Comparison of ENCODE assay signal across 13 cellular contexts in the genomic region with DNA sequence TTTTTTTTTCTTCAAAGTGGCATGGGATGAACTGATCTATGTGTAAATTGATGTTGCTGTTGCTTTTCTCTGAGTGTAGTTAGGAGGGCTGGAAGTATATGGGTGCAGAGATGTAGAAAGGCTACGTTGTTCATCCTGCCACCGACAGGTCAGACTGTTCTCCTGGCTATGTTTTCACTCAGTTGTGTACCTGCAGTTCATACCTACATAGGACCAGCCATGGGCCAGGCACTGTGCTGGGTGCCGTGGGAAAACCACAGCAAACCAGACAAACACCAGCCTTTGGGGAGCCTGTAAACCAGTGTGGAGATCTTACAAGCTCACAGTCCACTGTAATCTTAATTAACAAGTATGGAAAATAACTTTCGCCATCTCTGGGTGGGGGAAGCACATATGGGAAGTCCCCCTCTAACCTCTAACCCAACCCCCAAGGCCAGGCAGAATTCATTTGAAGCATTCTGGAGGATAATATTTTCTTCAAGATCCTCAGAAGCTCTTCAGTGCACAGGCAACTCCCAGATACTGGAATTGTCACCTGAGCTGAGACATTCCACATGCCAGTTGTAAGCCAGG. TPM values are rescaled to one million over a fixed set of nuclear protein-coding genes. Genes with fewer than 3 reads are reported as not detected.
DNase-seq lines count a peak whose midpoint lies in the region; ATAC-seq and TF ChIP-seq lines count a peak whose summit lies in the region.
"Had no signal": no experiment of that assay in that cellular context is flagged by ENCODE, and none has a peak within 500 bp of the region (broad histone marks: within the 10 kb centered on the region; RNA-seq: fewer than 3 reads in every experiment).

No MANE protein-coding gene starts in this region.

- no peaks in the 10 kb centered on the region for H3K9me3 ChIP-seq in CD4-positive, alpha-beta T cell (ENCODE audit: control insufficient read depth, low read length)
- H3K9me3 ChIP-seq in vagina (no peaks in the 10 kb centered on the region), OCI-LY7 (ENCODE audit: low read length) (no peaks in the 10 kb centered on the region)
- H3K9me3 ChIP-seq: SJCRH30 had no signal

- peaks cover 96% of the 10 kb centered on the region for H3K4me1 Mint-ChIP-seq in CD4-positive, alpha-beta T cell (ENCODE audit: low read depth)
- peaks cover 98% of the 10 kb centered on the region for H3K4me1 Mint-ChIP-seq in activated CD4-positive, alpha-beta memory T cell treated with anti-CD3 and anti-CD28 coated beads for 36 hours (ENCODE audit: low read depth)
- H3K4me1 Mint-ChIP-seq in immature natural killer cell, result peaks cover 92 to 99% of the 10 kb centered on the region in 2 donors

- POLR2A ChIA-PET in CD4-positive, alpha-beta T cell (lab: Charles Lee), result interaction anchor here (1.0 to 8.7 kb wide), 6 partner anchors 11 to 74 kb away, joined by 3 to 69 read pairs (median 20); no protein-coding TSS in a partner anchor
- POLR2A ChIA-PET in activated CD4-positive, alpha-beta memory T cell treated with anti-CD3 and anti-CD28 coated beads for 36 hours (lab: Charles Lee), result interaction anchor here (1.3 to 6.4 kb wide), 3 partner anchors 8 to 12 kb away, joined by 3 to 91 read pairs (median 12); no protein-coding TSS in a partner anchor
- POLR2A ChIA-PET in OCI-LY7 (lab: Charles Lee), result interaction anchor here (0.7 to 2.0 kb wide), 3 partner anchors 12 to 158 kb away, joined by 3 to 5 read pairs (median 4); no protein-coding TSS in a partner anchor

- H3K9me2 ChIP-seq in OCI-LY7 (ENCODE audit: insufficient read depth, low read length), result no peaks in the 10 kb centered on the region

- no peak overlapping the region for H3K4me2 ChIP-seq in OCI-LY7 (ENCODE audit: low read length)

- peak overlapping the region; percentile 77 for H3K4me3 Mint-ChIP-seq in CD4-positive, alpha-beta T cell
- H3K4me3 Mint-ChIP-seq in activated CD4-positive, alpha-beta memory T cell treated with anti-CD3 and anti-CD28 coated beads for 36 hours, result peak overlapping the region; percentile 55
- peak overlapping the region in 3 of 5 donors; percentile 12 to 33 (median 18) for H3K4me3 Mint-ChIP-seq in immature natural killer cell

- no peak for DNase-seq in CD4-positive, alpha-beta T cell
- no peak for DNase-seq in activated CD4-positive, alpha-beta memory T cell treated with anti-CD3 and anti-CD28 coated beads for 36 hours
- DNase-seq in immature natural killer cell (no peak), germinal center (ENCODE audit: low spot score) (no peak), vagina (ENCODE audit: extremely low spot score in 2 of 2) (no peak), OCI-LY7 (ENCODE audit: low spot score) (no peak)
- DNase-seq: activated gamma-delta T cell; DND-41; H7; SJCRH30; stimulated activated CD4-positive, alpha-beta T cell treated with anti-CD3 and anti-CD28 coated beads, Interleukin-2, amount 100 ng/mL, for 24 hours had no signal

- no peaks in the 10 kb centered on the region for H3K27me3 ChIP-seq in CD4-positive, alpha-beta T cell (ENCODE audit: control insufficient read depth, insufficient read depth, low read length)
- H3K27me3 ChIP-seq in vagina, result no peaks in the 10 kb centered on the region
- H3K27me3 ChIP-seq: SJCRH30 had no signal

- no peak overlapping the region for H2AFZ ChIP-seq in OCI-LY7 (ENCODE audit: low read length)

- no peak for TF ChIP-seq CTCF in CD4-positive, alpha-beta T cell (IDR thresholded peaks at IDR 0.05)
- no peak for TF ChIP-seq CTCF in vagina (IDR thresholded peaks at IDR 0.05)
- no peak for TF ChIP-seq CTCF in OCI-LY7 (conservative IDR thresholded peaks at IDR 0.05; ENCODE audit: low read length)

- no TSS peak for BruUV-seq in OCI-LY7 (replicated peaks; lab: Mats Ljungman, UMichigan)

- H3K36me3 ChIP-seq in vagina, result peaks cover 0 to 3% of the 10 kb centered on the region in 2 donors
- H3K36me3 ChIP-seq in OCI-LY7 (ENCODE audit: insufficient read depth, low read length), result no peaks in the 10 kb centered on the region

- H3K4me3 ChIP-seq in vagina (no peak overlapping the region), OCI-LY7 (ENCODE audit: low read depth, low read length, poor library complexity, severe bottlenecking) (no peak overlapping the region)
- H3K4me3 ChIP-seq: SJCRH30 had no signal

- H3K27ac ChIP-seq in CD4-positive, alpha-beta T cell (ENCODE audit: low read depth, low read length), result peak overlapping the region; percentile 88
- H3K27ac ChIP-seq in vagina (no peak overlapping the region), OCI-LY7 (ENCODE audit: low read depth, low read length, poor library complexity, severe bottlenecking) (no peak overlapping the region)
- H3K27ac ChIP-seq: SJCRH30 had no signal

- H3K36me3 Mint-ChIP-seq in CD4-positive, alpha-beta T cell (ENCODE audit: low read depth), result peaks cover 50% of the 10 kb centered on the region
- peaks cover 49% of the 10 kb centered on the region for H3K36me3 Mint-ChIP-seq in activated CD4-positive, alpha-beta memory T cell treated with anti-CD3 and anti-CD28 coated beads for 36 hours
- no peaks in the 10 kb centered on the region for H3K36me3 Mint-ChIP-seq in immature natural killer cell

- no peak for TF ChIP-seq POLR2A in vagina (IDR thresholded peaks at IDR 0.05)

- H3K79me2 ChIP-seq in OCI-LY7 (ENCODE audit: insufficient read depth, low read depth, low read length), result peaks cover 11% of the 10 kb centered on the region; the same call in 1 of the 2 replicates

- intact Hi-C loops in CD4-positive, alpha-beta T cell (cut with DNase I, micrococcal nuclease), result loop anchor here in 1 of 2 experiments (5.0 to 10.0 kb wide), 2 partner anchors 183 to 320 kb away; no protein-coding TSS in a partner anchor
- intact Hi-C loops in activated CD4-positive, alpha-beta memory T cell treated with anti-CD3 and anti-CD28 coated beads for 36 hours (cut with micrococcal nuclease), result no loop called here
- intact Hi-C loops in vagina (cut with DNase I) (no loop called here), OCI-LY7 (cut with micrococcal nuclease; ENCODE audit: unreplicated experiment) (no loop called here)

- CTCF ChIA-PET in CD4-positive, alpha-beta T cell (lab: Charles Lee), result interaction anchor here (0.9 to 1.4 kb wide), 2 partner anchors 8 to 20 kb away, joined by 3 to 4 read pairs; no protein-coding TSS in a partner anchor
- CTCF ChIA-PET in activated CD4-positive, alpha-beta memory T cell treated with anti-CD3 and anti-CD28 coated beads for 36 hours (lab: Charles Lee), result interaction anchor here (1.0 to 1.7 kb wide), 3 partner anchors 10 to 181 kb away, joined by 3 to 7 read pairs (median 3); no protein-coding TSS in a partner anchor
- CTCF ChIA-PET in OCI-LY7 (lab: Charles Lee; ENCODE audit: unreplicated experiment), result no interaction called here

- H3K27me3 Mint-ChIP-seq in CD4-positive, alpha-beta T cell, result no peaks in the 10 kb centered on the region
- no peaks in the 10 kb centered on the region for H3K27me3 Mint-ChIP-seq in activated CD4-positive, alpha-beta memory T cell treated with anti-CD3 and anti-CD28 coated beads for 36 hours
- H3K27me3 Mint-ChIP-seq in immature natural killer cell (ENCODE audit: low read depth in 3 of 3), result peaks cover 0 to 2% (median 0%) of the 10 kb centered on the region in 3 donors

- H3K27ac Mint-ChIP-seq in CD4-positive, alpha-beta T cell, result peak overlapping the region; percentile 98
- H3K27ac Mint-ChIP-seq in activated CD4-positive, alpha-beta memory T cell treated with anti-CD3 and anti-CD28 coated beads for 36 hours, result peak overlapping the region; percentile 93
- H3K27ac Mint-ChIP-seq in immature natural killer cell, result peak overlapping the region; percentile 19 to 78 (median 48)

- H3K4me1 ChIP-seq in vagina (peaks cover 72% of the 10 kb centered on the region), OCI-LY7 (ENCODE audit: insufficient read depth, low read length, poor library complexity, severe bottlenecking) (peaks cover 29% of the 10 kb centered on the region)
- H3K4me1 ChIP-seq: SJCRH30 had no signal

- H3K9me3 Mint-ChIP-seq in CD4-positive, alpha-beta T cell, result no peaks in the 10 kb centered on the region
- no peaks in the 10 kb centered on the region for H3K9me3 Mint-ChIP-seq in activated CD4-positive, alpha-beta memory T cell treated with anti-CD3 and anti-CD28 coated beads for 36 hours
- H3K9me3 Mint-ChIP-seq in immature natural killer cell, result no peaks in the 10 kb centered on the region

- no peak for ATAC-seq in CD4-positive, alpha-beta T cell (ENCODE audit: poor library complexity)
- ATAC-seq in GM18907 (IDR thresholded peaks at IDR 0.05; ENCODE audit: unreplicated experiment) (peak; percentile 42), GM21447 (IDR thresholded peaks at IDR 0.05; ENCODE audit: unreplicated experiment) (no peak)

- H4K20me1 ChIP-seq in OCI-LY7 (ENCODE audit: insufficient read depth, low read length), result no peaks in the 10 kb centered on the region; the same call in 1 of the 2 replicates

RNA-seq across cellular contexts. Expression of a gene that starts 12.7 kb away (rescaled TPM):
- total RNA-seq in CD4-positive, alpha-beta T cell, result 10 to 100 TPM; 92.1 to 92.3 TPM
- total RNA-seq in activated CD4-positive, alpha-beta memory T cell treated with anti-CD3 and anti-CD28 coated beads for 36 hours, result 10 to 100 TPM; 81.8 to 85.8 TPM
- polyA plus RNA-seq in immature natural killer cell, result 10 to 100 TPM; 10.7 to 22.1 (median 16.2) TPM
- 45.9 TPM for total RNA-seq in vagina
- 23.4 and 24.7 TPM in 2 replicates for total RNA-seq in OCI-LY7 (2014; rRNA removed; shearing (Covaris generic))
- total RNA-seq in OCI-LY7 (2022), result 33.5 and 34.2 TPM in 2 replicates

Comparison
In these comparisons a context has a peak if more than half of its experiments do, and no peak if none do; other contexts are left out.
1. H3K27ac Mint-ChIP-seq: peak in every context shown above with its lines; median percentile 98 in CD4-positive, alpha-beta T cell; 93 in activated CD4-positive, alpha-beta memory T cell treated with anti-CD3 and anti-CD28 coated beads for 36 hours; 48 in immature natural killer cell.
2. H3K4me3 Mint-ChIP-seq: peak in every context shown above with its lines; median percentile 77 in CD4-positive, alpha-beta T cell; 55 in activated CD4-positive, alpha-beta memory T cell treated with anti-CD3 and anti-CD28 coated beads for 36 hours; 18 in immature natural killer cell.